Comparison of ENCODE assay signal across 7 cellular contexts in genomic region chr20:61324906-61325305, GRCh38.
"Had no signal": no experiment of that assay in that cellular context is flagged by ENCODE, and none has a peak within 500 bp of the region (broad histone marks: within the 10 kb centered on the region; RNA-seq: fewer than 3 reads in every experiment).

No MANE protein-coding gene starts in this region.

- DNase-seq: H7, HCEC 1CT, KBM-7 had no signal

- H3K9me3 Mint-ChIP-seq: GM23338 had no signal

- H3K4me2 ChIP-seq: GM23338 had no signal

- H3K27ac Mint-ChIP-seq: GM23338, IgD-negative memory B cell had no signal

- H2AFZ ChIP-seq: GM23338 had no signal

- H3K27ac ChIP-seq: HL-60 had no signal

- H3K4me3 ChIP-seq: GM23338 had no signal

- FAIRE-seq: HepG2 had no signal

- H3K4me3 Mint-ChIP-seq: GM23338, IgD-negative memory B cell had no signal

- H3K27me3 Mint-ChIP-seq: IgD-negative memory B cell had no signal
